In the genomic region with DNA sequence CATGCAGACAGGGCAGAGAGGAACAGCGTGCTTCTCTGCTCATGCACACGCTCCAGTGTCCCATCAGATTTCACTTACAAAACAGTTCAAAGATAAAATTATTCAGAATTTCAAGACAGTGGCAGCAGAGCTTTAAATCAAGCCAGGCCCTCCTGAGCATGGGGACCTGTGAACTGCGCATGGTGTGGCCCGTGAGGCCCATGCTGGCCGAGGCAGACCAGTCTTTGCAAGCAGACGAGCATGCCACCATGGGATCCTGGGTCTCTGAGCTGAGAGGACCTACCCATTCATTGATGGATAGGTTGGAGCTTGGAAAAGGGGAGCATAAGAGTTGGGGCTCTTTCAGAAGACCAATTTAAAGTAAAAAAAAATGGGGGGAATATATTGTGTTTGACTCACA, we compare ENCODE assay signal across 22 cellular contexts. TPM values are rescaled to one million over a fixed set of nuclear protein-coding genes. Genes with fewer than 3 reads are reported as not detected.
DNase-seq lines count a peak whose midpoint lies in the region; ATAC-seq and TF ChIP-seq lines count a peak whose summit lies in the region.
"Had no signal": no experiment of that assay in that cellular context is flagged by ENCODE, and none has a peak within 500 bp of the region (broad histone marks: within the 10 kb centered on the region; RNA-seq: fewer than 3 reads in every experiment).

No MANE protein-coding gene starts in this region.

- H3K27me3 Mint-ChIP-seq in type B pancreatic cell = no peaks in the 10 kb centered on the region
- H3K27me3 Mint-ChIP-seq: CD4-positive, alpha-beta T cell; CD8-positive, alpha-beta memory T cell had no signal

- H3K36me3 Mint-ChIP-seq in activated naive CD4-positive, alpha-beta T cell treated with anti-CD3 and anti-CD28 coated beads, Interleukin-2, amount 50 U/mL, for 72 hours = peaks cover 9 to 12% of the 10 kb centered on the region in 2 donors
- peaks cover 5% of the 10 kb centered on the region for H3K36me3 Mint-ChIP-seq in type B pancreatic cell

- no peak for TF ChIP-seq POLR2A in esophagus muscularis mucosa (IDR thresholded peaks at IDR 0.05; ENCODE audit: low read depth)
- TF ChIP-seq POLR2A in testis (IDR thresholded peaks at IDR 0.05) = no peak

- no peak overlapping the region for H3K27ac ChIP-seq in esophagus muscularis mucosa (replicated peaks in 1 of 4)
- H3K27ac ChIP-seq in testis = no peak overlapping the region
- H3K27ac ChIP-seq: A549; BLaER1 treated with 17β-estradiol and CSF1 and Interleukin-3, amounts not matched to agents 10 nM and 100 nM; GM23248 had no signal

- H3K9me3 ChIP-seq in esophagus muscularis mucosa = no peaks in the 10 kb centered on the region
- no peaks in the 10 kb centered on the region for H3K9me3 ChIP-seq in testis
- H3K9me3 ChIP-seq: A549; BE2C; BLaER1 treated with 17β-estradiol and CSF1 and Interleukin-3, amounts not matched to agents 10 nM and 100 nM had no signal

- H3K4me1 ChIP-seq in esophagus muscularis mucosa (no peaks in the 10 kb centered on the region), testis (no peaks in the 10 kb centered on the region)
- H3K4me1 ChIP-seq: A549, BE2C had no signal

- H3K4me3 ChIP-seq in esophagus muscularis mucosa = no peak overlapping the region
- H3K4me3 ChIP-seq in testis = no peak overlapping the region
- H3K4me3 ChIP-seq: A549; BLaER1 treated with 17β-estradiol and CSF1 and Interleukin-3, amounts not matched to agents 10 nM and 100 nM; GM23248 had no signal

- no peak overlapping the region for H3K4me3 Mint-ChIP-seq in type B pancreatic cell
- H3K4me3 Mint-ChIP-seq: CD14-positive monocyte; CD4-positive, alpha-beta T cell; CD8-positive, alpha-beta memory T cell; H9 had no signal

- TF ChIP-seq EP300 in esophagus muscularis mucosa (IDR thresholded peaks at IDR 0.05) = no peak

- H3K36me3 ChIP-seq in esophagus muscularis mucosa = peaks cover 17 to 57% (median 39%) of the 10 kb centered on the region in 4 donors
- H3K36me3 ChIP-seq in testis (ENCODE audit: low read depth, missing control alignments) = no peaks in the 10 kb centered on the region
- H3K36me3 ChIP-seq: BE2C had no signal

- H3K4me1 Mint-ChIP-seq in type B pancreatic cell (ENCODE audit: unreplicated experiment) = peaks cover 8% of the 10 kb centered on the region
- H3K4me1 Mint-ChIP-seq: CD14-positive monocyte, H9 had no signal

- H3K27ac Mint-ChIP-seq in activated naive CD4-positive, alpha-beta T cell treated with anti-CD3 and anti-CD28 coated beads, Interleukin-2, amount 50 U/mL, for 72 hours = peak overlapping the region; percentile 79
- no peak overlapping the region for H3K27ac Mint-ChIP-seq in type B pancreatic cell
- H3K27ac Mint-ChIP-seq: CD4-positive, alpha-beta T cell had no signal

- TF ChIP-seq CTCF in esophagus muscularis mucosa (IDR thresholded peaks at IDR 0.05) (no peak), testis (IDR thresholded peaks at IDR 0.05) (no peak), type B pancreatic cell (conservative IDR thresholded peaks at IDR 0.05) (no peak)

- no peak for ATAC-seq in activated naive CD4-positive, alpha-beta T cell treated with anti-CD3 and anti-CD28 coated beads, Interleukin-2, amount 50 U/mL, for 72 hours
- ATAC-seq in GM21390 (IDR thresholded peaks at IDR 0.05; ENCODE audit: unreplicated experiment) = no peak
- ATAC-seq: A549, HCT116 had no signal

- H3K27me3 ChIP-seq in esophagus muscularis mucosa (no peaks in the 10 kb centered on the region), testis (no peaks in the 10 kb centered on the region)
- H3K27me3 ChIP-seq: BE2C; BLaER1 treated with 17β-estradiol and CSF1 and Interleukin-3, amounts not matched to agents 10 nM and 100 nM had no signal

- DNase-seq in activated naive CD4-positive, alpha-beta T cell treated with anti-CD3 and anti-CD28 coated beads, Interleukin-2, amount 50 U/mL, for 72 hours (ENCODE audit: low spot score in 2 of 2) = no peak
- DNase-seq in activated naive CD4-positive, alpha-beta T cell treated with Interleukin-2 at 50 U/mL for 16 hours = no peak
- peak; percentile 45 for DNase-seq in esophagus muscularis mucosa (ENCODE audit: extremely low spot score)
- DNase-seq in testis = peak; percentile 6
- DNase-seq in SKM-1 treated with dmso at 0.1 percent for 144 hours (lab: John Stamatoyannopoulos, UW; ENCODE audit: unreplicated experiment) = no peak
- no peak for DNase-seq in type B pancreatic cell (ENCODE audit: extremely low spot score, unreplicated experiment)
- DNase-seq: 8988T; ACHN; AML-193; BE2C; Calu3; CD4-positive, alpha-beta T cell; CD8-positive, alpha-beta memory T cell; DMS153; DND-41; GM23248; H9 had no signal

- 85% methylated on average over 6 of the region's 6 CpGs for WGBS in esophagus muscularis mucosa
- WGBS in testis, 2 donors = 79 to 88% methylated on average over 6 of the region's 6 CpGs

- intact Hi-C loops in esophagus muscularis mucosa (cut with DNase I) (no loop called here), testis (cut with DNase I; ENCODE audit: low total_unique reads) (no loop called here)

- no peaks in the 10 kb centered on the region for H3K9me3 Mint-ChIP-seq in activated naive CD4-positive, alpha-beta T cell treated with anti-CD3 and anti-CD28 coated beads, Interleukin-2, amount 50 U/mL, for 72 hours
- no peaks in the 10 kb centered on the region for H3K9me3 Mint-ChIP-seq in type B pancreatic cell
- H3K9me3 Mint-ChIP-seq: CD14-positive monocyte; CD4-positive, alpha-beta T cell; CD8-positive, alpha-beta memory T cell; H9 had no signal

RNA-seq across cellular contexts. Expression of gene SAP30L, which starts 35.0 kb away (rescaled TPM):
- total RNA-seq in activated naive CD4-positive, alpha-beta T cell treated with anti-CD3 and anti-CD28 coated beads, Interleukin-2, amount 50 U/mL, for 72 hours = 10 to 100 TPM; 25.5 to 31.0 TPM
- total RNA-seq in esophagus muscularis mucosa = 10 to 100 TPM; 34.9 to 54.9 (median 46.2) TPM
- total RNA-seq in testis = 10 to 100 TPM; 53.7 to 56.9 TPM
- polyA plus RNA-seq in testis (ENCODE audit: insufficient read depth, low read depth, low replicate concordance) = 70.9 TPM
- 39.4 and 43.7 TPM in 2 replicates for total RNA-seq in type B pancreatic cell (ENCODE audit: low replicate concordance)

Comparison
In these comparisons a context has a peak if more than half of its experiments do, and no peak if none do; other contexts are left out.
1. DNase-seq: peak in esophagus muscularis mucosa (single experiment) and testis (single experiment); none in activated naive CD4-positive, alpha-beta T cell treated with anti-CD3 and anti-CD28 coated beads, Interleukin-2, amount 50 U/mL, for 72 hours (0 of 2), activated naive CD4-positive, alpha-beta T cell treated with Interleukin-2 at 50 U/mL for 16 hours (single experiment), SKM-1 treated with dmso at 0.1 percent for 144 hours (single experiment) and type B pancreatic cell (single experiment).